8 cellular contexts compared by ENCODE assay signal in the genomic region with DNA sequence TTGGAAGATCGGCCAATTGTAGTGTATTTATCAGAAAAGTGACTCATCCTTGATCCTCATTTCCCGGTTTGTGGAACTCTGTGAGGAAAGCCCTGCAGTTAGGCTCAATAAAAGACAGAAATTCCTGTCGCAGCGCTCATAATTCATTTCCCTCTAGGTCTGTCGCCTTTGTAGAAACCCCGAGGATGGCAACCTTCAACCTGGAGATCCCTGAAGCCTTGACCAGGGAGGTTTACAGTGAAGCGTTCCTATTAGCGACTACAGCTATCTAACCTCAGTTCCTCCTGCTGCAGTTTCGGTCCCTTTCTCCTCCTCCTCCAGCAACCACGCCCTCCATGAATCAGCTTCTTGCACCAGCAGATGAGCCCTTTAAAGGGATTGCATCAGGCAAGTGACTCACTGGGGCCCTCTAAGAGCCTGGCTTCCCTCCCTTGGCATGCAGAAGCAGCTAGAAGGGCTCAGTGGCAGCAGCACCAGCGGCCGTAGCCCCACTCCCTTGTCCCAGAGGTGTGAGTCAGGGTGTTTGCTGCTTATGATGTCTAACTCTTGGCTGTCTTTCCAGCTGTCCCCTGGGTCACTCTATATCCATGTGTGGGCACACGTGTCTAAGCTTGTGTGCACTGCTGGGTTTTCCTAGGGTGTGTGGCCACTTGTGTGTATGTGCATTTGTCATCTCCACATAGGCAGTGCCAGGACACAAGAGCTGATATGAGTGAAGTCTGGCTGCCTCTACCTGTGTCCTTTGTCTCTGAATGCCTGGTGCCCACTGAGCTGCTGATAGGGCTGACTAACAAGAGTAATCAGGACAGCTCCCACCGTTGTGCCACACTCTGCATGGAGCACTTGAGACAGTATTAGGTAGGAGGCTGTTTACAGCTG. TPM values are rescaled to one million over a fixed set of nuclear protein-coding genes. Genes with fewer than 3 reads are reported as not detected.
A peak's percentile ranks its signal among the peaks of the same experiment; 100 is the strongest.
DNase-seq lines count a peak whose midpoint lies in the region; ATAC-seq and TF ChIP-seq lines count a peak whose summit lies in the region.

No MANE protein-coding gene starts in this region.

- H3K27me3 ChIP-seq in CD4-positive, alpha-beta T cell (ENCODE audit: control insufficient read depth, insufficient read depth, low read length) = no peaks in the 10 kb centered on the region
- H3K27me3 ChIP-seq in OCI-LY1 (ENCODE audit: insufficient read depth, low read length) = no peaks in the 10 kb centered on the region

- H3K4me1 ChIP-seq in OCI-LY1 (ENCODE audit: insufficient read depth, low read length, severe bottlenecking) (peaks cover 78% of the 10 kb centered on the region), mucosa of descending colon (ENCODE audit: low read depth) (peaks cover 29% of the 10 kb centered on the region)

- peak; percentile 53 for ATAC-seq in CD4-positive, alpha-beta T cell (ENCODE audit: poor library complexity)
- ATAC-seq in GM19467 (IDR thresholded peaks at IDR 0.05; ENCODE audit: unreplicated experiment) (peak; percentile 40), mucosa of descending colon (peak; percentile 78)

- peak overlapping the region; percentile 87 for H3K4me2 ChIP-seq in OCI-LY1 (ENCODE audit: low read length)

- peaks cover 21% of the 10 kb centered on the region; the same call in 1 of the 2 replicates for H3K36me3 ChIP-seq in OCI-LY1 (ENCODE audit: insufficient read depth, low read length)
- H3K36me3 ChIP-seq in mucosa of descending colon (ENCODE audit: low read depth) = peaks cover 4% of the 10 kb centered on the region

- peaks cover 51% of the 10 kb centered on the region for H3K36me3 Mint-ChIP-seq in CD4-positive, alpha-beta T cell (ENCODE audit: low read depth)

- no peaks in the 10 kb centered on the region for H3F3A ChIP-seq in OCI-LY1 (ENCODE audit: insufficient read depth, low read length)

- no peak overlapping the region for H2AFZ ChIP-seq in OCI-LY1 (ENCODE audit: low read length)

- POLR2A ChIA-PET in CD4-positive, alpha-beta T cell (lab: Charles Lee) = interaction anchor here (0.8 to 5.1 kb wide), 14 partner anchors 9 to 1093 kb away, joined by 3 to 58 read pairs (median 6); a partner anchor contains a TSS

- H3K9ac ChIP-seq in OCI-LY1 (ENCODE audit: low read length) = peak overlapping the region; percentile 77

- no peaks in the 10 kb centered on the region for H4K20me1 ChIP-seq in OCI-LY1 (ENCODE audit: insufficient read depth, low read length)

- H3K79me2 ChIP-seq in OCI-LY1 (ENCODE audit: insufficient read depth, low read length) = peaks cover 27% of the 10 kb centered on the region

- H3K27ac Mint-ChIP-seq in CD4-positive, alpha-beta T cell = peak overlapping the region; percentile 98

- intact Hi-C loops in CD4-positive, alpha-beta T cell (cut with DNase I, micrococcal nuclease) = loop anchor here (1.0 to 5.0 kb wide), 6 partner anchors 11 to 299 kb away; a partner anchor contains a TSS
- intact Hi-C loops in mucosa of descending colon (cut with DNase I, micrococcal nuclease) = no loop called here

- H3K27me3 Mint-ChIP-seq in CD4-positive, alpha-beta T cell = no peaks in the 10 kb centered on the region

- TF ChIP-seq CTCF in CD4-positive, alpha-beta T cell (IDR thresholded peaks at IDR 0.05) = no peak
- TF ChIP-seq CTCF in OCI-LY1 (IDR thresholded peaks at IDR 0.05; ENCODE audit: low read length) (no peak), epithelial cell of proximal tubule (conservative IDR thresholded peaks at IDR 0.05; ENCODE audit: low read depth, low read length) (no peak), mucosa of descending colon (IDR thresholded peaks at IDR 0.05) (no peak)

- peaks cover 51% of the 10 kb centered on the region for H3K4me1 Mint-ChIP-seq in CD4-positive, alpha-beta T cell (ENCODE audit: low read depth)

- H3K9me3 ChIP-seq in CD4-positive, alpha-beta T cell (ENCODE audit: control insufficient read depth, low read length) = no peaks in the 10 kb centered on the region
- no peaks in the 10 kb centered on the region for H3K9me3 ChIP-seq in OCI-LY1 (ENCODE audit: low read length)
- H3K9me3 ChIP-seq in mucosa of descending colon = no peaks in the 10 kb centered on the region

- CTCF ChIA-PET in CD4-positive, alpha-beta T cell (lab: Charles Lee) = interaction anchor here (0.6 to 2.3 kb wide), 13 partner anchors 11 to 237 kb away, joined by 3 to 18 read pairs (median 5); a partner anchor contains a TSS

- H3K27ac ChIP-seq in CD4-positive, alpha-beta T cell (ENCODE audit: low read depth, low read length) = peak overlapping the region; percentile 91
- H3K27ac ChIP-seq in OCI-LY1 (ENCODE audit: low read depth, low read length, poor library complexity, severe bottlenecking) = peak overlapping the region; percentile 97

- H3K9me3 Mint-ChIP-seq in CD4-positive, alpha-beta T cell = no peaks in the 10 kb centered on the region

- peak overlapping the region; percentile 89 for H3K4me3 Mint-ChIP-seq in CD4-positive, alpha-beta T cell

- no peaks in the 10 kb centered on the region for H3K9me2 ChIP-seq in OCI-LY1 (ENCODE audit: low read depth, low read length)

- DNase-seq in CD4-positive, alpha-beta T cell = peak; percentile 57 to 86 (median 78)
- DNase-seq in HUDEP-2 (lab: John Stamatoyannopoulos, UW; ENCODE audit: unreplicated experiment in 76 of 76) = peak; percentile 62 to 97 (median 92)
- DNase-seq in activated T-cell treated with anti-CD3 and anti-CD28 coated beads for 1 hour (ENCODE audit: low read depth) = peak; percentile 74
- DNase-seq in epithelial cell of proximal tubule (ENCODE audit: low read depth) = peak; percentile 98
- peak; percentile 85 to 93 (median 91) for DNase-seq in mucosa of descending colon
- peak; percentile 82 for DNase-seq in stimulated activated CD8-positive, alpha-beta memory T cell treated with anti-CD3 and anti-CD28 coated beads, Interleukin-4, amount 100 ng/mL, for 24 hours (ENCODE audit: low read depth)

- H3K4me3 ChIP-seq in OCI-LY1 (ENCODE audit: low read depth, low read length, poor library complexity, severe bottlenecking) (peak overlapping the region; percentile 62), epithelial cell of proximal tubule (ENCODE audit: low read depth, low read length) (peak overlapping the region; percentile 68), mucosa of descending colon (peak overlapping the region; percentile 92)

RNA-seq across cellular contexts. Expression of a gene that starts 0.8 kb away (rescaled TPM):
- total RNA-seq in CD4-positive, alpha-beta T cell = 10 to 100 TPM; 17.8 to 20.7 TPM
- 17.6 and 38.5 TPM in 2 replicates for total RNA-seq in epithelial cell of proximal tubule
- total RNA-seq in mucosa of descending colon = 10 to 100 TPM; 51.5 to 85.0 (median 59.4) TPM

RNA-seq across cellular contexts. Expression of a gene that starts 11.2 kb away (rescaled TPM):
- total RNA-seq in CD4-positive, alpha-beta T cell = 10 to 100 TPM; 25.6 to 26.0 TPM
- total RNA-seq in epithelial cell of proximal tubule (18.2 and 52.8 TPM in 2 replicates), mucosa of descending colon (10 to 100 TPM; 19.5 to 52.9 (median 22.5) TPM)

Comparison
In these comparisons a context has a peak if more than half of its experiments do, and no peak if none do; other contexts are left out.
1. Peak in every context shown above with its lines: DNase-seq, ATAC-seq, H3K4me3 ChIP-seq and H3K27ac ChIP-seq.
2. intact Hi-C loops: an anchor here in CD4-positive, alpha-beta T cell (1.0 to 5.0 kb wide); none called in mucosa of descending colon.